Comparison of ENCODE assay signal across 18 cellular contexts in genomic region chr22:47420211-47420610, GRCh38.
DNase-seq lines count a peak whose midpoint lies in the region; TF ChIP-seq lines count a peak whose summit lies in the region.
"Had no signal": no experiment of that assay in that cellular context is flagged by ENCODE, and none has a peak within 500 bp of the region (broad histone marks: within the 10 kb centered on the region; RNA-seq: fewer than 3 reads in every experiment).

No MANE protein-coding gene starts in this region.

- H3K4me3 Mint-ChIP-seq in chondrocyte (ENCODE audit: unreplicated experiment) (no peak overlapping the region), type B pancreatic cell (no peak overlapping the region)
- H3K4me3 Mint-ChIP-seq: B cell; CD4-positive, alpha-beta T cell; CD8-positive, alpha-beta T cell had no signal

- DNase-seq in activated effector memory CD4-positive, alpha-beta T cell treated with anti-CD3 and anti-CD28 coated beads, Interleukin-2, amount 50 U/mL, for 16 hours: peak; percentile 42
- no peak for DNase-seq in activated effector memory CD4-positive, alpha-beta T cell treated with Interleukin-2 at 50 U/mL for 16 hours
- peak; percentile 22 for DNase-seq in chondrocyte (ENCODE audit: low spot score)
- DNase-seq in type B pancreatic cell (ENCODE audit: extremely low spot score, unreplicated experiment): peak; percentile 22
- no peak for DNase-seq in D341Med (ENCODE audit: low spot score)
- DNase-seq: AML-193; Caco-2; Calu3; CD4-positive, alpha-beta T cell; CD8-positive, alpha-beta T cell; DMS 273 treated with DMSO at 0.1 percent for 48 hours; DMS153; DMS53; DMS79; DND-41; EL; GDM1 had no signal

- no peaks in the 10 kb centered on the region for H3K4me1 Mint-ChIP-seq in chondrocyte (ENCODE audit: low read depth)
- H3K4me1 Mint-ChIP-seq in type B pancreatic cell (ENCODE audit: unreplicated experiment): no peaks in the 10 kb centered on the region
- H3K4me1 Mint-ChIP-seq: B cell had no signal

- peaks cover 2% of the 10 kb centered on the region for H3K36me3 Mint-ChIP-seq in chondrocyte (ENCODE audit: low read depth)
- H3K36me3 Mint-ChIP-seq in type B pancreatic cell: no peaks in the 10 kb centered on the region
- H3K36me3 Mint-ChIP-seq: CD8-positive, alpha-beta T cell had no signal

- TF ChIP-seq CTCF in chondrocyte (IDR thresholded peaks at IDR 0.05): no peak
- TF ChIP-seq CTCF in type B pancreatic cell (conservative IDR thresholded peaks at IDR 0.05): no peak

- H3K27me3 Mint-ChIP-seq in chondrocyte (ENCODE audit: low read depth): peaks cover 2% of the 10 kb centered on the region
- H3K27me3 Mint-ChIP-seq in type B pancreatic cell: no peaks in the 10 kb centered on the region

- H3K9me3 Mint-ChIP-seq in chondrocyte (ENCODE audit: low read depth): peaks cover 40% of the 10 kb centered on the region
- H3K9me3 Mint-ChIP-seq in type B pancreatic cell: peaks cover 24% of the 10 kb centered on the region
- H3K9me3 Mint-ChIP-seq: CD8-positive, alpha-beta T cell had no signal

- H3K27ac Mint-ChIP-seq in chondrocyte (ENCODE audit: unreplicated experiment): no peak overlapping the region
- no peak overlapping the region for H3K27ac Mint-ChIP-seq in type B pancreatic cell
- H3K27ac Mint-ChIP-seq: B cell; CD4-positive, alpha-beta T cell; CD8-positive, alpha-beta T cell had no signal

Comparison
In these comparisons a context has a peak if more than half of its experiments do, and no peak if none do; other contexts are left out.
1. DNase-seq: peak in activated effector memory CD4-positive, alpha-beta T cell treated with anti-CD3 and anti-CD28 coated beads, Interleukin-2, amount 50 U/mL, for 16 hours (single experiment), chondrocyte (single experiment) and type B pancreatic cell (single experiment); none in activated effector memory CD4-positive, alpha-beta T cell treated with Interleukin-2 at 50 U/mL for 16 hours (single experiment) and D341Med (single experiment).